8 cellular contexts compared by ENCODE assay signal in the genomic region with DNA sequence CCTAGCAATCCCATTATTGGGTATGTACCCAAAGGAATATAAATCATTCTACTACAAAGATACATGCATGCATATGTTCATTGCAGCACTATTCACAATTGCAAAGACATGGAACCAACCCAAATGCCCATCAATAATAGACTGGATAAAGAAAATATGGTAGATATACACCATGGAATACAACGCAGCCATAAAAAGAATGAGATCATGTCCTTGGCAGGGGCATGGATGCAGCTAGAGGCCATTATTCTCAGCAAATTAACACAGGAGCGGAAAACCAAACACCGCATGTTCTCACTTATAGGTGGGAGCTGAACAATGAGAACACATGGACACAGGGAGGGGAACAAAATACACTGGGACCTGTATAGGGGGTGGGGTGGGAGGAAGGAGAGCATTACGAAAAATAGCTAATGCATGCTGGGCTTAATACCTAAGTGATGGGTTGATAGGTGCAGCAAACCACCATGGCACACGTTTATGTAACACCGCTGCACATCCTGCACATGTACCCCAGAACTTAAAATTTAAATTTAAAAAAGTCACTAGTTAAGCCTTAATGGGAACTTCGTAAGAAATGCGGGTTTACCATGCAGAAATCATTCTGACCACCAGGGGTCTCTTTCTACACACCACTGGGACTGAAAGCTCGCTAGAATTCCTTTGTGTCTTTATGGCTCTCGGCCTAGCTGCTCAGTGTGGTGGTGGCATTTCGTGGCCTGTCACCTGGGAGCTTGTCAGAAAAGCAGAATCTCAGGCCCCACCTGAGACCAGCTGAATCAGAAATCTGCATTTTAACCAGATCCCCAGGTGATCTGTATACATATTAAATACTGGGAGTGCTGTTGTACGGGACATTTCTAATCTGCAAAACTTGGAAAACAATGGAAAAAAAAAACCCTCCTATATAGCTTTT. TPM values are rescaled to one million over a fixed set of nuclear protein-coding genes. Genes with fewer than 3 reads are reported as not detected.
DNase-seq lines count a peak whose midpoint lies in the region; TF ChIP-seq lines count a peak whose summit lies in the region.
"Not testable (repeated sequence)": the region's sequence is repeated elsewhere in the genome, so short reads cannot be mapped to it uniquely, and the experiment has no call there.

No MANE protein-coding gene starts in this region.

- not testable (repeated sequence) for TF ChIP-seq EP300 in stomach (IDR thresholded peaks at IDR 0.05)

- POLR2A ChIA-PET in PC-9 (lab: Charles Lee; ENCODE audit: unreplicated experiment): interaction anchor here (0.5 to 0.6 kb wide), 2 partner anchors 35 to 761 kb away, joined by 4 to 9 read pairs; no protein-coding TSS in a partner anchor

- CTCF ChIA-PET in PC-9 (lab: Charles Lee): interaction anchor here (0.6 to 1.5 kb wide), 9 partner anchors 15 to 862 kb away, joined by 3 to 6 read pairs (median 3); no protein-coding TSS in a partner anchor

- not testable (repeated sequence) for H3K27ac ChIP-seq in GM23248, PC-9, stomach

- intact Hi-C loops in PC-9 (cut with micrococcal nuclease; ENCODE audit: unreplicated experiment): loop anchor here (1.0 to 2.0 kb wide), 5 partner anchors 19 to 340 kb away; no protein-coding TSS in a partner anchor
- intact Hi-C loops in stomach (cut with DNase I; ENCODE audit: low total_unique reads): not testable (repeated sequence)

- H3K4me1 ChIP-seq in GM23248 (ENCODE audit: insufficient read depth); PC-9 (replicated peaks; ENCODE audit: insufficient read depth): not testable (repeated sequence)
- peaks cover 0 to 13% (median 3%) of the 10 kb centered on the region in 4 donors for H3K4me1 ChIP-seq in stomach

- H3F3A ChIP-seq in GM23248 (ENCODE audit: insufficient read depth); PC-9 (ENCODE audit: insufficient read depth, low read depth): not testable (repeated sequence)

- not testable (repeated sequence) for TF ChIP-seq POLR2A in stomach (IDR thresholded peaks at IDR 0.05)

- H3K4me3 ChIP-seq in GM23248; LNCaP clone FGC (ENCODE audit: low read depth, low read length); PC-9; epithelial cell of proximal tubule (ENCODE audit: low read depth, low read length); stomach: not testable (repeated sequence)

- not testable (repeated sequence) for H3K9me3 ChIP-seq in GM23248 (ENCODE audit: low read depth); PC-9 (ENCODE audit: insufficient read depth, low read depth); stomach

- DNase-seq in Daoy (ENCODE audit: low read depth) (peak; percentile 64), GM23248 (peak; percentile 84), LNCaP clone FGC (ENCODE audit: low read depth) (peak; percentile 44), PC-9 (peak; percentile 53 to 71), activated T-cell treated with anti-CD3 and anti-CD28 coated beads for 4 hours (peak; percentile 37), epithelial cell of proximal tubule (ENCODE audit: low read depth) (peak; percentile 41), myocyte (ENCODE audit: low read depth) (peak; percentile 91), stomach (peak; percentile 50)

- not testable (repeated sequence) for H3K79me2 ChIP-seq in GM23248 (ENCODE audit: insufficient read depth); PC-9 (ENCODE audit: low read depth)

- H4K20me1 ChIP-seq in GM23248 (ENCODE audit: insufficient read depth); PC-9 (ENCODE audit: insufficient read depth): not testable (repeated sequence)

- H3K27me3 ChIP-seq in GM23248 (replicated peaks; ENCODE audit: insufficient read depth); PC-9 (ENCODE audit: insufficient read depth, low read depth): not testable (repeated sequence)
- peaks cover 0 to 16% (median 4%) of the 10 kb centered on the region in 3 donors for H3K27me3 ChIP-seq in stomach

- WGBS in GM23248 (ENCODE audit: low coverage in 1 of 2, low lambda C conversion rate in 2 of 2, missing lambda C conversion rate in 2 of 2), 2 experiments: 34 to 36% methylated on average over 12 of the region's 12 CpGs
- 30 to 34% (median 33%) methylated on average over 12 of the region's 12 CpGs for WGBS in stomach, 5 donors

- not testable (repeated sequence) for H3K9ac ChIP-seq in GM23248

- BruUV-seq in PC-9 (replicated peaks; lab: Mats Ljungman, UMichigan): not testable (repeated sequence)

- not testable (repeated sequence) for H3K36me3 ChIP-seq in GM23248 (ENCODE audit: low read depth); PC-9 (ENCODE audit: low read depth)
- peaks cover 0 to 12% (median 7%) of the 10 kb centered on the region in 4 donors for H3K36me3 ChIP-seq in stomach

- H3K9me2 ChIP-seq in GM23248 (ENCODE audit: insufficient read depth); PC-9 (ENCODE audit: insufficient read depth): not testable (repeated sequence)

- not testable (repeated sequence) for H3K4me2 ChIP-seq in GM23248 (ENCODE audit: unreplicated experiment); PC-9

- TF ChIP-seq CTCF in LNCaP clone FGC (IDR thresholded peaks at IDR 0.05; ENCODE audit: control insufficient read depth, extremely low read depth, insufficient read depth) (peak; percentile 77), PC-9 (conservative IDR thresholded peaks at IDR 0.05) (peak; percentile 80), epithelial cell of proximal tubule (conservative IDR thresholded peaks at IDR 0.05; ENCODE audit: low read depth, low read length) (peak; percentile 88), stomach (IDR thresholded peaks at IDR 0.05) (peak in 5 of 7 experiments; percentile 28 to 86 (median 74))

- in situ Hi-C loops in GM23248 (cut with MboI): not testable (repeated sequence)

- peak overlapping the region; percentile 51; the same call in 1 of the 2 replicates for H2AFZ ChIP-seq in GM23248
- H2AFZ ChIP-seq in PC-9: not testable (repeated sequence)

RNA-seq across cellular contexts. Expression of gene ANKRD1, which starts 9.5 kb away (rescaled TPM):
- total RNA-seq in Daoy (2014; rRNA removed; shearing (Covaris generic)): 94.4 and 124 TPM in 2 replicates
- total RNA-seq in GM23248 (2014; rRNA removed; shearing (Covaris generic)): 8.3 and 10.9 TPM in 2 replicates
- polyA plus RNA-seq in GM23248 (2016; fragmentation: Nextera tagmentation; extraction: Ambion mirVana) (3.6 and 3.7 TPM in 2 replicates), stomach (10 to 100 TPM in 1 of 3 donors, 1 to 10 TPM in 1, under 1 TPM in 1; 0.73 to 12.5 (median 1.7) TPM)
- total RNA-seq in PC-9 (2021) (3.9 and 6.7 TPM in 2 replicates), epithelial cell of proximal tubule (72.2 and 127 TPM in 2 replicates), myocyte (970 and 2,203 TPM in 2 replicates), stomach (1 to 10 TPM in 1 of 5 donors, under 1 TPM in 1, not detected in 3; 0.87 to 1.5 TPM)
- 1,024 TPM for polyA plus RNA-seq in myocyte (2012)

RNA-seq across cellular contexts. Expression of gene RPP30, which starts 39.6 kb away (rescaled TPM):
- 76.5 and 97.4 TPM in 2 replicates for total RNA-seq in Daoy (2014; rRNA removed; shearing (Covaris generic))
- total RNA-seq in GM23248 (2014; rRNA removed; shearing (Covaris generic)): 31.3 and 31.5 TPM in 2 replicates
- 51.1 and 54.6 TPM in 2 replicates for polyA plus RNA-seq in GM23248 (2016; fragmentation: Nextera tagmentation; extraction: Ambion mirVana)
- 25.4 and 32.4 TPM in 2 replicates for total RNA-seq in PC-9 (2021)
- 52.8 and 65.3 TPM in 2 replicates for total RNA-seq in epithelial cell of proximal tubule
- total RNA-seq in myocyte: 30.9 and 44.1 TPM in 2 replicates
- 28.6 TPM for polyA plus RNA-seq in myocyte (2012)
- total RNA-seq in stomach: 10 to 100 TPM in 4 of 5 donors, 1 to 10 TPM in 1; 8.8 to 53.4 (median 19.2) TPM
- polyA plus RNA-seq in stomach: 10 to 100 TPM; 28.9 to 33.9 (median 32.3) TPM

RNA-seq across cellular contexts. Expression of gene HTR7, which starts 53.6 kb away (rescaled TPM):
- total RNA-seq in Daoy (2014; rRNA removed; shearing (Covaris generic)): 19.4 and 22.9 TPM in 2 replicates
- total RNA-seq in GM23248 (2014; rRNA removed; shearing (Covaris generic)): 0.89 and 1.2 TPM in 2 replicates
- polyA plus RNA-seq in GM23248 (2016; fragmentation: Nextera tagmentation; extraction: Ambion mirVana): 0.53 and 0.65 TPM in 2 replicates
- total RNA-seq in PC-9 (2021): 0.52 and 0.55 TPM in 2 replicates
- 0.06 and 1.2 TPM in 2 replicates for total RNA-seq in epithelial cell of proximal tubule
- total RNA-seq in myocyte: 4.2 and 18.2 TPM in 2 replicates
- 0.42 TPM for polyA plus RNA-seq in myocyte (2012)
- 1 to 10 TPM in 3 of 5 donors, not detected in 2; 3.0 to 7.1 (median 5.5) TPM for total RNA-seq in stomach
- polyA plus RNA-seq in stomach: under 1 TPM; 0.28 to 0.56 (median 0.31) TPM

Comparison
In these comparisons a context has a peak if more than half of its experiments do, and no peak if none do; other contexts are left out.
1. DNase-seq: peak in every context shown above with its lines; median percentile 91 in myocyte; 84 in GM23248; 64 in Daoy; 62 in PC-9; 50 in stomach; 44 in LNCaP clone FGC; 41 in epithelial cell of proximal tubule; 37 in activated T-cell treated with anti-CD3 and anti-CD28 coated beads for 4 hours.